Comparison of ENCODE assay signal across 12 cellular contexts in the genomic region with DNA sequence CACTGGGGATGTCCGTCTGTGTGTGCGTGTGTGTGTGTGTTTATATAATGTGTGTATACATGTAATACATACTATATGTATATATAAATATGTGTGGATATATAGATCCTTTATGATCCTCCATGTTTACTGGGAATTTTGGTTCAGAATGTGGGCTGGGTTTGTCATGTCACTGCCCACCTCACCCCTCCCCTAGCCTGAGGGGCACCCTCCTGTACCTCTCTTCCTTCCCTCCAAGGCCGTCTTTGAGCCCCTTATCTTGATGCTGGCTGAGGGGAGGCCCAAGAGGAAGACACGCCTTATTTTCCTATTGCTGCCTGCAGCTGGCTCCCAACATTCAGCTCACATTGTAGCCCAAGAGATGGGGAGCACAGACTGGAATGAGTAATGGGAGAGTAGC. TPM values are rescaled to one million over a fixed set of nuclear protein-coding genes. Genes with fewer than 3 reads are reported as not detected.
DNase-seq lines count a peak whose midpoint lies in the region; ATAC-seq and TF ChIP-seq lines count a peak whose summit lies in the region.
"Had no signal": no experiment of that assay in that cellular context is flagged by ENCODE, and none has a peak within 500 bp of the region (broad histone marks: within the 10 kb centered on the region; RNA-seq: fewer than 3 reads in every experiment).

No MANE protein-coding gene starts in this region.

- H2BK120ac ChIP-seq in mesenchymal stem cell (ENCODE audit: low read depth, low read length) = no peak overlapping the region

- no peak overlapping the region for H3K14ac ChIP-seq in mesenchymal stem cell (ENCODE audit: low read length in 2 of 2)

- intact Hi-C loops in ascending aorta (cut with DNase I) = no loop called here
- intact Hi-C loops in testis (cut with DNase I; ENCODE audit: low total_unique reads) = loop anchor here (5.0 kb wide), 1 partner anchor 55 kb away; no protein-coding TSS in a partner anchor
- intact Hi-C loops in prostate gland (cut with DNase I) = loop anchor here (10.0 kb wide), 1 partner anchor 328 kb away; no protein-coding TSS in a partner anchor

- peak overlapping the region; percentile 96 to 98 for H3K27ac ChIP-seq in ascending aorta
- H3K27ac ChIP-seq in mesenchymal stem cell (ENCODE audit: low read length, poor library complexity, severe bottlenecking) = no peak overlapping the region
- H3K27ac ChIP-seq in testis = peak overlapping the region in 1 of 2 donors; percentile 86
- H3K27ac ChIP-seq in effector memory CD4-positive, alpha-beta T cell (ENCODE audit: insufficient read depth, low read length, poor library complexity, severe bottlenecking) = no peak overlapping the region
- H3K27ac ChIP-seq in prostate gland = no peak overlapping the region
- H3K27ac ChIP-seq: pancreas had no signal

- DNase-seq in T-helper 1 cell (no peak), ascending aorta (ENCODE audit: low spot score in 2 of 2) (no peak), mesenchymal stem cell (no peak), testis (peak; percentile 1), prostate gland (ENCODE audit: low spot score) (no peak)
- DNase-seq in effector memory CD4-positive, alpha-beta T cell = no peak
- DNase-seq: NCI-H1092 treated with DMSO at 0.1 percent for 48 hours; NCI-H524 treated with DMSO at 0.1 percent for 48 hours; stimulated activated CD4-positive, alpha-beta T cell treated with anti-CD3 and anti-CD28 coated beads, Interleukin-4, amount 100 ng/mL, for 4 hours had no signal

- peaks cover 56% of the 10 kb centered on the region for H3K79me1 ChIP-seq in mesenchymal stem cell (replicated peaks; ENCODE audit: low read length, poor library complexity, severe bottlenecking)

- no peak overlapping the region for H2BK12ac ChIP-seq in mesenchymal stem cell (ENCODE audit: low read length in 2 of 2)

- peaks cover 52% of the 10 kb centered on the region for H3K4me1 Mint-ChIP-seq in T-helper 1 cell treated with Interleukin-12 subunit alpha and Interleukin-12 subunit beta and Interleukin-4 antibody, amounts not matched to agents 30 μg/mL and 1 μg/mL, for 36 hours (ENCODE audit: low read depth)

- no peak overlapping the region for H2BK5ac ChIP-seq in mesenchymal stem cell (ENCODE audit: low read depth, low read length, poor library complexity, severe bottlenecking)

- no peak overlapping the region for H3K23ac ChIP-seq in mesenchymal stem cell (ENCODE audit: low read length in 2 of 2)

- H3K27me3 Mint-ChIP-seq in T-helper 1 cell treated with Interleukin-12 subunit alpha and Interleukin-12 subunit beta and Interleukin-4 antibody, amounts not matched to agents 30 μg/mL and 1 μg/mL, for 36 hours (ENCODE audit: low read depth) = no peaks in the 10 kb centered on the region

- H4K91ac ChIP-seq in mesenchymal stem cell (ENCODE audit: low read length) = no peak overlapping the region

- no peak overlapping the region for H3K18ac ChIP-seq in mesenchymal stem cell (ENCODE audit: low read depth in 1 of 2, low read length in 2 of 2)

- ATAC-seq in esophagus mucosa = no peak
- ATAC-seq: pancreas had no signal

- H3K27me3 ChIP-seq in ascending aorta (no peaks in the 10 kb centered on the region), mesenchymal stem cell (ENCODE audit: control insufficient read depth in 1 of 2, insufficient read depth in 1 of 2, low read length in 2 of 2) (no peaks in the 10 kb centered on the region), testis (no peaks in the 10 kb centered on the region), prostate gland (replicated peaks; ENCODE audit: insufficient read depth) (no peaks in the 10 kb centered on the region)
- no peaks in the 10 kb centered on the region for H3K27me3 ChIP-seq in effector memory CD4-positive, alpha-beta T cell (replicated peaks; ENCODE audit: control insufficient read depth, insufficient read depth, low read length, poor library complexity, severe bottlenecking)
- H3K27me3 ChIP-seq: pancreas had no signal

- peaks cover 40% of the 10 kb centered on the region for H3K36me3 Mint-ChIP-seq in T-helper 1 cell treated with Interleukin-12 subunit alpha and Interleukin-12 subunit beta and Interleukin-4 antibody, amounts not matched to agents 30 μg/mL and 1 μg/mL, for 36 hours (ENCODE audit: low read depth)

- no peak overlapping the region for H2AFZ ChIP-seq in mesenchymal stem cell (ENCODE audit: low read depth, low read length)

- no peak overlapping the region for H3K4ac ChIP-seq in mesenchymal stem cell (ENCODE audit: low read depth in 1 of 2, low read length in 2 of 2)

- no peak overlapping the region for H2BK15ac ChIP-seq in mesenchymal stem cell (ENCODE audit: low read depth, poor library complexity, severe bottlenecking)

- H3K9me3 Mint-ChIP-seq in T-helper 1 cell treated with Interleukin-12 subunit alpha and Interleukin-12 subunit beta and Interleukin-4 antibody, amounts not matched to agents 30 μg/mL and 1 μg/mL, for 36 hours = no peaks in the 10 kb centered on the region

- no peak for TF ChIP-seq CTCF in ascending aorta (IDR thresholded peaks at IDR 0.05)
- TF ChIP-seq CTCF in testis (IDR thresholded peaks at IDR 0.05) = no peak
- TF ChIP-seq CTCF in prostate gland (IDR thresholded peaks at IDR 0.05) = no peak

- H2AK5ac ChIP-seq in mesenchymal stem cell (ENCODE audit: low read length, severe bottlenecking) = no peak overlapping the region

- no peak overlapping the region for H4K8ac ChIP-seq in mesenchymal stem cell (ENCODE audit: low read length)

- 92% methylated on average over 2 of the region's 4 CpGs for WGBS in mesenchymal stem cell
- WGBS in testis, 2 donors = 61 to 67% methylated on average over 4 of the region's 4 CpGs
- 63% methylated on average over 4 of the region's 4 CpGs for WGBS in prostate gland

- H3K9ac ChIP-seq in mesenchymal stem cell (ENCODE audit: low read length) = peak overlapping the region; percentile 99

- TF ChIP-seq POLR2A in testis (IDR thresholded peaks at IDR 0.05) (no peak), prostate gland (IDR thresholded peaks at IDR 0.05) (no peak)

- H3K4me3 ChIP-seq in ascending aorta (peak overlapping the region in 1 of 2 donors; percentile 84), mesenchymal stem cell (ENCODE audit: insufficient read depth in 1 of 2, low read depth in 1 of 2, low read length in 2 of 2) (peak overlapping the region in 1 of 2 experiments; percentile 100), testis (no peak overlapping the region), prostate gland (no peak overlapping the region)
- no peak overlapping the region for H3K4me3 ChIP-seq in effector memory CD4-positive, alpha-beta T cell (ENCODE audit: insufficient read depth, low read depth, low read length, poor library complexity, severe bottlenecking)

- no peaks in the 10 kb centered on the region for H3K9me3 ChIP-seq in ascending aorta
- no peaks in the 10 kb centered on the region for H3K9me3 ChIP-seq in mesenchymal stem cell (ENCODE audit: control insufficient read depth, low read length)
- H3K9me3 ChIP-seq in testis = no peaks in the 10 kb centered on the region
- no peaks in the 10 kb centered on the region for H3K9me3 ChIP-seq in effector memory CD4-positive, alpha-beta T cell (ENCODE audit: control insufficient read depth, low read length)
- H3K9me3 ChIP-seq in prostate gland = no peaks in the 10 kb centered on the region
- H3K9me3 ChIP-seq: pancreas had no signal

- H3K36me3 ChIP-seq in ascending aorta = peaks cover 38 to 48% of the 10 kb centered on the region in 2 donors
- peaks cover 42 to 56% of the 10 kb centered on the region in 2 experiments for H3K36me3 ChIP-seq in mesenchymal stem cell (ENCODE audit: control insufficient read depth in 1 of 2, insufficient read depth in 2 of 2, low read depth in 1 of 2, low read length in 2 of 2)
- H3K36me3 ChIP-seq in testis (ENCODE audit: low read depth, missing control alignments) = peaks cover 6% of the 10 kb centered on the region
- H3K36me3 ChIP-seq in effector memory CD4-positive, alpha-beta T cell (ENCODE audit: control insufficient read depth, insufficient read depth, low read length) = peaks cover 48% of the 10 kb centered on the region
- H3K36me3 ChIP-seq in prostate gland = peaks cover 11 to 12% of the 10 kb centered on the region in 2 donors

- peak overlapping the region; percentile 17 for H3K4me3 Mint-ChIP-seq in T-helper 1 cell treated with Interleukin-12 subunit alpha and Interleukin-12 subunit beta and Interleukin-4 antibody, amounts not matched to agents 30 μg/mL and 1 μg/mL, for 36 hours

- H3K4me2 ChIP-seq in mesenchymal stem cell (ENCODE audit: low read length, poor library complexity, severe bottlenecking) = no peak overlapping the region

- H3K4me1 ChIP-seq in ascending aorta = peaks cover 19 to 26% of the 10 kb centered on the region in 2 donors
- peaks cover 19% of the 10 kb centered on the region for H3K4me1 ChIP-seq in mesenchymal stem cell (ENCODE audit: control insufficient read depth, insufficient read depth, low read depth, low read length)
- peaks cover 26% of the 10 kb centered on the region for H3K4me1 ChIP-seq in testis
- H3K4me1 ChIP-seq in effector memory CD4-positive, alpha-beta T cell (ENCODE audit: control insufficient read depth, insufficient read depth, low read length, poor library complexity, severe bottlenecking) = peaks cover 31% of the 10 kb centered on the region
- H3K4me1 ChIP-seq in prostate gland (replicated peaks) = peaks cover 20% of the 10 kb centered on the region

- no peak overlapping the region for H3K27ac Mint-ChIP-seq in T-helper 1 cell treated with Interleukin-12 subunit alpha and Interleukin-12 subunit beta and Interleukin-4 antibody, amounts not matched to agents 30 μg/mL and 1 μg/mL, for 36 hours

RNA-seq across cellular contexts. Expression of a gene that starts 2.3 kb away (rescaled TPM):
- total RNA-seq in ascending aorta (166 TPM), testis (10 to 100 TPM; 36.5 to 53.0 TPM), esophagus mucosa (55.7 TPM), prostate gland (10 to 100 TPM; 56.8 to 80.5 TPM)
- 59.7 TPM for polyA plus RNA-seq in mesenchymal stem cell (2013, experiment 1 of 2)
- polyA plus RNA-seq in mesenchymal stem cell (2013, experiment 2 of 2) = 60.6 TPM
- polyA plus RNA-seq in testis (ENCODE audit: insufficient read depth, low read depth, low replicate concordance) = 43.3 TPM

RNA-seq across cellular contexts. Expression of a gene that starts 2.4 kb away (rescaled TPM):
- total RNA-seq in ascending aorta (1.9 TPM), testis (10 to 100 TPM; 13.3 to 15.7 TPM), esophagus mucosa (13.0 TPM), prostate gland (10 to 100 TPM; 12.1 to 14.8 TPM)
- 8.1 TPM for polyA plus RNA-seq in mesenchymal stem cell (2013, experiment 1 of 2)
- polyA plus RNA-seq in mesenchymal stem cell (2013, experiment 2 of 2) = 8.2 TPM
- 19.1 TPM for polyA plus RNA-seq in testis (ENCODE audit: insufficient read depth, low read depth, low replicate concordance)

RNA-seq across cellular contexts. Expression of a gene that starts 51.3 kb away (rescaled TPM):
- total RNA-seq in ascending aorta (48.9 TPM), testis (10 to 100 TPM; 48.7 to 54.1 TPM), esophagus mucosa (13.4 TPM), prostate gland (10 to 100 TPM; 41.1 to 53.2 TPM)
- polyA plus RNA-seq in mesenchymal stem cell (2013, experiment 1 of 2) = 16.7 TPM
- polyA plus RNA-seq in mesenchymal stem cell (2013, experiment 2 of 2) = 16.5 TPM
- polyA plus RNA-seq in testis (ENCODE audit: insufficient read depth, low read depth, low replicate concordance) = 25.1 TPM

RNA-seq across cellular contexts. Expression of a gene that starts 51.5 kb away (rescaled TPM):
- 3.9 TPM for total RNA-seq in ascending aorta
- polyA plus RNA-seq in mesenchymal stem cell (2013, experiment 1 of 2) = 14.3 TPM
- polyA plus RNA-seq in mesenchymal stem cell (2013, experiment 2 of 2) = 14.7 TPM
- 10 to 100 TPM; 13.6 to 14.9 TPM for total RNA-seq in testis
- 21.2 TPM for polyA plus RNA-seq in testis (ENCODE audit: insufficient read depth, low read depth, low replicate concordance)
- 10.3 TPM for total RNA-seq in esophagus mucosa
- total RNA-seq in prostate gland = 10 to 100 TPM; 15.0 to 15.1 TPM

Comparison
In these comparisons a context has a peak if more than half of its experiments do, and no peak if none do; other contexts are left out.
1. H3K27ac ChIP-seq: peak in ascending aorta (2 of 2); none in mesenchymal stem cell (single experiment), effector memory CD4-positive, alpha-beta T cell (single experiment) and prostate gland (0 of 2).